29 cellular contexts compared by ENCODE assay signal in genomic region chr12:111255261-111255660, GRCh38.
"Had no signal": no experiment of that assay in that cellular context is flagged by ENCODE, and none has a peak within 500 bp of the region (broad histone marks: within the 10 kb centered on the region; RNA-seq: fewer than 3 reads in every experiment).

No MANE protein-coding gene starts in this region.

- H3K4me3 Mint-ChIP-seq: dendritic cell treated with granulocyte-macrophage colony-stimulating factor and Interleukin-4, amounts not matched to agents 40 ng/mL and 50 ng/mL, for 4 days; effector memory CD8-positive, alpha-beta T cell; endodermal cell had no signal

- H3K9me3 ChIP-seq: colonic mucosa, esophagus muscularis mucosa, esophagus squamous epithelium, gastrocnemius medialis, gastroesophageal sphincter, heart left ventricle, heart right ventricle had no signal

- FAIRE-seq: colon, endometrium, endothelial cell of umbilical vein, frontal cortex had no signal

- H3K4me1 Mint-ChIP-seq: endodermal cell had no signal

- H3K27ac ChIP-seq: colonic mucosa, coronary artery, dorsolateral prefrontal cortex, epithelial cell of prostate, esophagus muscularis mucosa, esophagus squamous epithelium, foreskin keratinocyte, gastrocnemius medialis, gastroesophageal sphincter, heart left ventricle, heart right ventricle had no signal

- H3K4me3 ChIP-seq: colonic mucosa, coronary artery, dorsolateral prefrontal cortex, esophagus muscularis mucosa, esophagus squamous epithelium, gastrocnemius medialis, gastroesophageal sphincter, heart left ventricle, heart right ventricle had no signal

- H3K27me3 ChIP-seq: colonic mucosa had no signal

- H3K27ac Mint-ChIP-seq: dendritic cell treated with granulocyte-macrophage colony-stimulating factor and Interleukin-4, amounts not matched to agents 40 ng/mL and 50 ng/mL, for 4 days; effector memory CD8-positive, alpha-beta T cell; endodermal cell had no signal

- H3K9me3 Mint-ChIP-seq: effector memory CD8-positive, alpha-beta T cell; endodermal cell had no signal

- ATAC-seq: effector memory CD8-positive, alpha-beta T cell; esophagus mucosa; foreskin keratinocyte; gastrocnemius medialis; gastroesophageal sphincter; heart left ventricle; heart right ventricle had no signal

- H3K4me1 ChIP-seq: colonic mucosa, esophagus muscularis mucosa, esophagus squamous epithelium, foreskin keratinocyte, gastrocnemius medialis, gastroesophageal sphincter, heart left ventricle, heart right ventricle had no signal

- H3K36me3 ChIP-seq: colonic mucosa, esophagus muscularis mucosa, esophagus squamous epithelium, gastrocnemius medialis, gastroesophageal sphincter, heart left ventricle, heart right ventricle had no signal

- DNase-seq: colonic mucosa; cortex of kidney; dermis blood vessel endothelial cell; dorsolateral prefrontal cortex; effector CD4-positive, alpha-beta T cell; effector CD8-positive, alpha-beta T cell; effector memory CD4-positive, alpha-beta T cell; effector memory CD8-positive, alpha-beta T cell; endodermal cell; erythroblast; esophagus squamous epithelium; foreskin fibroblast; foreskin keratinocyte; foreskin melanocyte; gastrocnemius medialis; glutamatergic neuron; head of caudate nucleus; heart left ventricle; heart right ventricle had no signal
